ENCODE assay signal across 18 cellular contexts in the genomic region with DNA sequence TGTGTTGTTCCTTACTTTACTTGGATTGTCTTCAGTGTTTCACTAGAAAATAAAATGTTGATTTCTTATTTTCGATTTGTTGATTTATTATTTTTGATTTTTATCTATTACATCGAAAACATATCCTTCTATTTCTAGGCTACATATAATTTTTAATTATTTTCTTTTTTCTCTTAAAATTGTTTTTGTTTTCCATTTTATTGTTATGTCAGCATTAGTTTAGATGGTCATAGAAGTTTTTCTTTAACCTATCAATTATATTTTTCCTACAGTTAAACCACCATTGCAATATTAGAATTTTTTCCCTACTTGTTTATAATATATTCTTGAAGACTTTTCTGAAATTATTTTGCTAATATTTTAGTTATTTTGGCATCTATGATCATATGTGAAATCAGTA.
DNase-seq lines count a peak whose midpoint lies in the region; ATAC-seq, FAIRE-seq and TF ChIP-seq lines count a peak whose summit lies in the region.
"Had no signal": no experiment of that assay in that cellular context is flagged by ENCODE, and none has a peak within 500 bp of the region (broad histone marks: within the 10 kb centered on the region; RNA-seq: fewer than 3 reads in every experiment).

No MANE protein-coding gene starts in this region.

- H3K4me2 ChIP-seq in K562 (ENCODE audit: insufficient read depth, low read length) = no peak overlapping the region

- H3K27ac ChIP-seq in K562 (ENCODE audit: extremely low read depth, low read depth, low read length) = no peak overlapping the region
- no peak overlapping the region for H3K27ac ChIP-seq in kidney (ENCODE audit: low read depth in 2 of 2, low read length in 2 of 2)
- no peak overlapping the region for H3K27ac ChIP-seq in CD8-positive, alpha-beta memory T cell (ENCODE audit: low read depth, low read length)
- H3K27ac ChIP-seq: GM23248 had no signal

- H3K4me1 ChIP-seq in K562 (replicated peaks in 1 of 2; ENCODE audit: control insufficient read depth in 2 of 2, insufficient read depth in 2 of 2, low read length in 2 of 2) (no peaks in the 10 kb centered on the region), kidney (ENCODE audit: control insufficient read depth in 1 of 2, insufficient read depth in 1 of 2, low read depth in 1 of 2, low read length in 2 of 2) (no peaks in the 10 kb centered on the region)
- H3K4me1 ChIP-seq in CD8-positive, alpha-beta memory T cell (ENCODE audit: insufficient read depth, low read length) = no peaks in the 10 kb centered on the region
- H3K4me1 ChIP-seq: Caco-2 had no signal

- no peak overlapping the region for H3K27ac Mint-ChIP-seq in CD8-positive, alpha-beta memory T cell
- H3K27ac Mint-ChIP-seq: CD4-positive, alpha-beta memory T cell had no signal

- TF ChIP-seq CTCF in K562 (IDR thresholded peaks at IDR 0.05 in 2 of 3, conservative IDR thresholded peaks at IDR 0.05 in 1 of 3; ENCODE audit: insufficient read depth in 2 of 3, low read depth in 1 of 3, low read length in 3 of 3) (no peak), kidney (IDR thresholded peaks at IDR 0.05; ENCODE audit: borderline replicate concordance, extremely low read depth, insufficient read depth) (no peak)

- no peaks in the 10 kb centered on the region for H4K20me1 ChIP-seq in K562 (replicated peaks; ENCODE audit: control insufficient read depth, insufficient read depth, low read length)

- H3K9me3 ChIP-seq in K562 (replicated peaks; ENCODE audit: control insufficient read depth, insufficient read depth, low read depth, low read length) = no peaks in the 10 kb centered on the region
- H3K9me3 ChIP-seq in kidney (ENCODE audit: control insufficient read depth in 1 of 2, low read length in 2 of 2) = no peaks in the 10 kb centered on the region
- H3K9me3 ChIP-seq in CD8-positive, alpha-beta memory T cell (ENCODE audit: low read length) = no peaks in the 10 kb centered on the region
- H3K9me3 ChIP-seq: Caco-2 had no signal

- 5% methylated on average over 2 of the region's 2 CpGs for WGBS in K562 (ENCODE audit: insufficient coverage, low coverage, missing lambda C conversion rate)

- H3K9ac ChIP-seq in K562 (ENCODE audit: insufficient read depth in 1 of 2, low read depth in 2 of 2, low read length in 2 of 2) (no peak overlapping the region), kidney (ENCODE audit: low read length in 2 of 2) (no peak overlapping the region)
- H3K9ac ChIP-seq: GM23248 had no signal

- no peaks in the 10 kb centered on the region for H3K27me3 ChIP-seq in K562 (ENCODE audit: control insufficient read depth in 2 of 2, insufficient read depth in 2 of 2, low read length in 2 of 2)
- H3K27me3 ChIP-seq in CD8-positive, alpha-beta memory T cell (ENCODE audit: insufficient read depth, low read length, poor library complexity, severe bottlenecking) = no peaks in the 10 kb centered on the region

- intact Hi-C loops in K562 (cut with micrococcal nuclease) (no loop called here), kidney (cut with DNase I) (no loop called here)

- H3K4me3 ChIP-seq in K562 (no peak overlapping the region), kidney (ENCODE audit: low read length in 2 of 2) (no peak overlapping the region)
- no peak overlapping the region for H3K4me3 ChIP-seq in CD8-positive, alpha-beta memory T cell (ENCODE audit: low read length)
- H3K4me3 ChIP-seq: GM23248 had no signal

- H3K36me3 ChIP-seq in K562 (ENCODE audit: control insufficient read depth, insufficient read depth, low read length) (no peaks in the 10 kb centered on the region), kidney (ENCODE audit: control insufficient read depth in 1 of 2, insufficient read depth in 2 of 2, low read length in 2 of 2) (no peaks in the 10 kb centered on the region)
- no peaks in the 10 kb centered on the region for H3K36me3 ChIP-seq in CD8-positive, alpha-beta memory T cell (ENCODE audit: insufficient read depth, low read length)

- peak; percentile 69 for FAIRE-seq in G401.6 (lab: Jason Lieb, UNC)
- no peak for FAIRE-seq in K562 (lab: Jason Lieb, UNC)
- peak; percentile 90 for FAIRE-seq in kidney (lab: Jason Lieb, UNC)
- FAIRE-seq: GM12891, H1 had no signal

- no peaks in the 10 kb centered on the region for H3K27me3 Mint-ChIP-seq in CD8-positive, alpha-beta memory T cell
- H3K27me3 Mint-ChIP-seq: CD4-positive, alpha-beta memory T cell had no signal

- H3K9me3 Mint-ChIP-seq in CD8-positive, alpha-beta memory T cell = peaks cover 0 to 4% (median 0%) of the 10 kb centered on the region in 5 donors

- BruUV-seq in K562 (replicated peaks; lab: Mats Ljungman, UMichigan) = no TSS peak

- no peaks in the 10 kb centered on the region for H3K9me1 ChIP-seq in K562 (ENCODE audit: control insufficient read depth, insufficient read depth, low read length)

- no peaks in the 10 kb centered on the region for H3K4me1 Mint-ChIP-seq in CD8-positive, alpha-beta memory T cell
- H3K4me1 Mint-ChIP-seq: CD4-positive, alpha-beta memory T cell had no signal

- TF ChIP-seq EP300 in K562 (IDR thresholded peaks at IDR 0.05; ENCODE audit: low read length) = no peak

- TF ChIP-seq RAD21 in K562 (CRISPR knock-in tag; conservative IDR thresholded peaks at IDR 0.05 in 1 of 2, IDR thresholded peaks at IDR 0.05 in 1 of 2) = no peak

- H3K4me3 Mint-ChIP-seq in CD8-positive, alpha-beta memory T cell = no peak overlapping the region
- H3K4me3 Mint-ChIP-seq: CD4-positive, alpha-beta memory T cell had no signal

- TF ChIP-seq POLR2A in K562 (conservative IDR thresholded peaks at IDR 0.05) = no peak

- H3K36me3 Mint-ChIP-seq in CD8-positive, alpha-beta memory T cell = no peaks in the 10 kb centered on the region
- H3K36me3 Mint-ChIP-seq: CD4-positive, alpha-beta memory T cell had no signal

- in situ Hi-C loops in K562 (cut with MboI) = no loop called here

- H2AFZ ChIP-seq in K562 (ENCODE audit: low read depth, low read length) = no peak overlapping the region
- H2AFZ ChIP-seq: GM23248 had no signal

- POLR2A ChIA-PET in K562 (lab: Yijun Ruan, JAX) = no interaction called here
- POLR2A ChIA-PET in CD8-positive, alpha-beta memory T cell (lab: Charles Lee) = no interaction called here

- CTCF ChIA-PET in K562 (lab: Yijun Ruan, JAX; ENCODE audit: low intra/inter-chr PET ratio) = no interaction called here
- CTCF ChIA-PET in CD8-positive, alpha-beta memory T cell (lab: Charles Lee) = no interaction called here

- peaks cover under 1% of the 10 kb centered on the region; the same call in 2 of the 3 replicates for H3K79me2 ChIP-seq in K562 (ENCODE audit: control insufficient read depth, insufficient read depth, low read length)

- DNase-seq in K562 (ENCODE audit: extremely low read depth in 1 of 4, low spot score in 3 of 4) (no peak), kidney (no peak), EL (no peak)
- DNase-seq in CD8-positive, alpha-beta memory T cell = no peak
- DNase-seq: ACHN; C1 segment of cervical spinal cord; Caco-2; CD4-positive, alpha-beta memory T cell; DMS153; DND-41; GF-D8; GM23248; H7; HCEC 1CT had no signal

- ATAC-seq in K562 (no peak), HG03565 (IDR thresholded peaks at IDR 0.05; ENCODE audit: unreplicated experiment) (no peak)

TF ChIP-seq in K562, 482 proteins besides CTCF, POLR2A, EP300 and RAD21:
- TF ChIP-seq C11orf30 (IDR thresholded peaks at IDR 0.05; ENCODE audit: low read depth) (peak; percentile 62), ZNF316 (IDR thresholded peaks at IDR 0.05) (peak; percentile 87), CC2D1A (IDR thresholded peaks at IDR 0.05) (no peak)
